17 cellular contexts compared by ENCODE assay signal in the genomic region with DNA sequence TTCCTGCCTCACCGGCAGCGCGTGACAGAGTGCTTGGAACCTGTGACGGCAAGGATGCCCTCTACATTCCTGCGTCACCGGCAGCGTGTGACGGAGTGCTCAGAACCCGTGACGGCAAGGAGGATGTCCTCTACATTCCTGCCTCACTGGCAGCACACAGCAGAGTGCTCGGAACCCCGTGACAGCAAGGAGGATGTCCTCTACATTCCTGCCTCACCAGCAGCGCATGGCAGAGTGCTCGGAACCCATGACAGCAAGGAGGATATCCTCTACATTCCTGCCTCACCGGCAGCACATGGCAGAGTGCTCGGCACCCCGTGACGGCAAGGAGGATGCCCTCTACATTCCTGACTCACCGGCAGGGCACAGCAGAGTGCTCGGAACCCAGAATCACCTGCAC.
A peak's percentile ranks its signal among the peaks of the same experiment; 100 is the strongest.
DNase-seq lines count a peak whose midpoint lies in the region; ATAC-seq and TF ChIP-seq lines count a peak whose summit lies in the region.
"Had no signal": no experiment of that assay in that cellular context is flagged by ENCODE, and none has a peak within 500 bp of the region (broad histone marks: within the 10 kb centered on the region; RNA-seq: fewer than 3 reads in every experiment).

No MANE protein-coding gene starts in this region.

- peaks cover 14% of the 10 kb centered on the region for H3K27me3 Mint-ChIP-seq in glutamatergic neuron (ENCODE audit: unreplicated experiment)

- no peak overlapping the region for H3K4me3 Mint-ChIP-seq in glutamatergic neuron (ENCODE audit: unreplicated experiment)
- H3K4me3 Mint-ChIP-seq: B cell had no signal

- H3K9me3 ChIP-seq in suprapubic skin, result no peaks in the 10 kb centered on the region
- H3K9me3 ChIP-seq: testis had no signal

- H3K4me3 ChIP-seq in suprapubic skin, result no peak overlapping the region
- H3K4me3 ChIP-seq: SK-N-MC, testis had no signal

- ATAC-seq in HG03095 (IDR thresholded peaks at IDR 0.05; ENCODE audit: unreplicated experiment) (no peak), HG03378 (IDR thresholded peaks at IDR 0.05; ENCODE audit: unreplicated experiment) (no peak)
- ATAC-seq: left colon, PC-3 had no signal

- H3K36me3 ChIP-seq in suprapubic skin, result no peaks in the 10 kb centered on the region

- TF ChIP-seq POLR2A in suprapubic skin (IDR thresholded peaks at IDR 0.05), result no peak

- DNase-seq in glutamatergic neuron, result no peak
- peak; percentile 50 to 99 for DNase-seq in lung microvascular endothelial cell (ENCODE audit: low read depth in 2 of 2)
- DNase-seq in suprapubic skin (ENCODE audit: low spot score in 2 of 2), result no peak
- no peak for DNase-seq in OCI-M1 (lab: John Stamatoyannopoulos, UW)
- DNase-seq in 8988T, result no peak
- DNase-seq: activated CD4-positive, alpha-beta T cell treated with anti-CD3 and anti-CD28 coated beads for 1 hour; NCI-H146; NCI-H748 treated with DMSO at 0.1 percent for 48 hours; PC-3; stimulated activated CD8-positive, alpha-beta memory T cell treated with anti-CD3 and anti-CD28 coated beads, Interleukin-4, amount 100 ng/mL, for 48 hours had no signal

- TF ChIP-seq EP300 in suprapubic skin (IDR thresholded peaks at IDR 0.05), result peak; percentile 94

- WGBS in suprapubic skin, result 82% methylated on average over 20 of the region's 20 CpGs

- peaks cover 17% of the 10 kb centered on the region for H3K9me3 Mint-ChIP-seq in glutamatergic neuron (ENCODE audit: unreplicated experiment)

- H3K27me3 ChIP-seq in suprapubic skin, result no peaks in the 10 kb centered on the region
- H3K27me3 ChIP-seq: testis had no signal

- peaks cover 6% of the 10 kb centered on the region for H3K4me1 ChIP-seq in suprapubic skin

- no peak for TF ChIP-seq CTCF in VCaP (conservative IDR thresholded peaks at IDR 0.05)
- no peak for TF ChIP-seq CTCF in glutamatergic neuron (IDR thresholded peaks at IDR 0.05; ENCODE audit: partially characterized antibody, unreplicated experiment)
- no peak for TF ChIP-seq CTCF in suprapubic skin (IDR thresholded peaks at IDR 0.05)

- peaks cover 21% of the 10 kb centered on the region for H3K36me3 Mint-ChIP-seq in glutamatergic neuron (ENCODE audit: unreplicated experiment)

- H3K4me1 Mint-ChIP-seq in glutamatergic neuron (ENCODE audit: low read depth, unreplicated experiment), result peaks cover 22% of the 10 kb centered on the region
- H3K4me1 Mint-ChIP-seq: B cell had no signal

- H3K27ac Mint-ChIP-seq in glutamatergic neuron (ENCODE audit: unreplicated experiment), result peak overlapping the region; percentile 19
- H3K27ac Mint-ChIP-seq: B cell had no signal

- peak overlapping the region; percentile 60 for H3K27ac ChIP-seq in VCaP
- no peak overlapping the region for H3K27ac ChIP-seq in suprapubic skin
- H3K27ac ChIP-seq: SK-N-MC had no signal

Comparison
In these comparisons a context has a peak if more than half of its experiments do, and no peak if none do; other contexts are left out.
1. DNase-seq: peak in lung microvascular endothelial cell (2 of 2); none in glutamatergic neuron (single experiment), suprapubic skin (0 of 2), OCI-M1 (single experiment) and 8988T (single experiment).